Comparison of ENCODE assay signal across 8 cellular contexts in the genomic region with DNA sequence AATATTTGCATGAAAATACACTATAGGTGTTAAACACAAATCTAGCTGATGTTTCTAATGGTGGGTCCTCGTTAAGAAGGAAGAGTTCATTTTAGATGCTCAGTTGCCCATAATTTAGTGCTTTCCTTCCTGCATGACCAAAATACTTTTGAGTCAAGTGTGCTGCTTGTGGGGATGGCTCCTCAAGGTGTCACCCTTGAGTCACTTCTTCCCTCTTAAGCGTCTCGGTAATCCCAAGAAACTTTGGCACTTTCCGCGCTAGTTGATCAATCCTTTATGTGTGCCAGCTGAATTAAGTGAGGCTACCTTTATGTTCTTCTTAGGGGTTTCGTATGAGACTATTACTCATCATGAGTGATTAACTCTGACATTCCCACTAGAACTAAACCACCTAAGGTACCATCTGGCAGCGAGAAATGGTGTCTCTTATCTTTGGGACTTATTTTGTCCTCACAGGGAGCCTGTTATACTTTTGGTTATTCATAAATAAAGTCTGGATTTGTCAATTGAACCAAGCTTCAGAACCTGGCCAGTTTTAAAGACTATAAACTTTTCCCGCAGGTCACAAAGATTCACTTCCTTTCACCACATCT.
DNase-seq lines count a peak whose midpoint lies in the region; ATAC-seq, FAIRE-seq and TF ChIP-seq lines count a peak whose summit lies in the region.

No MANE protein-coding gene starts in this region.

- peaks cover 41% of the 10 kb centered on the region for H3K27me3 Mint-ChIP-seq in H9 (ENCODE audit: low read depth)
- H3K27me3 Mint-ChIP-seq in effector memory CD8-positive, alpha-beta T cell = peaks cover 20 to 42% of the 10 kb centered on the region in 2 donors

- no peak overlapping the region for H4K8ac ChIP-seq in H9 (replicated peaks; ENCODE audit: insufficient read length, low read depth, low read length)

- H4K5ac ChIP-seq in H9 (ENCODE audit: insufficient read length, low read depth, low read length) = no peak overlapping the region

- H3K27ac ChIP-seq in H9 (ENCODE audit: insufficient read length, low read depth, low read length) (no peak overlapping the region), liver (ENCODE audit: low read depth in 1 of 2, low read length in 2 of 2) (no peak overlapping the region), testis (peak overlapping the region in 1 of 2 donors; percentile 8)

- no CpG with 5 or more reads among the region's 8 CpGs for WGBS in H9 (ENCODE audit: extremely low coverage, insufficient read length, low lambda C conversion rate)
- WGBS in liver = 20% methylated on average over 8 of the region's 8 CpGs
- WGBS in testis, 2 donors = 24 to 36% methylated on average over 8 of the region's 8 CpGs

- H3K27me3 ChIP-seq in H9 (ENCODE audit: insufficient read depth, low read length) (no peaks in the 10 kb centered on the region), liver (ENCODE audit: control insufficient read depth in 4 of 4, insufficient read depth in 4 of 4, low read length in 3 of 4) (peaks cover 0 to 4% (median 0%) of the 10 kb centered on the region in 4 donors), testis (no peaks in the 10 kb centered on the region)

- H3K9me3 Mint-ChIP-seq in H9 = no peaks in the 10 kb centered on the region
- no peaks in the 10 kb centered on the region for H3K9me3 Mint-ChIP-seq in effector memory CD8-positive, alpha-beta T cell

- H3K79me2 ChIP-seq in H9 (ENCODE audit: insufficient read depth, low read length) = no peaks in the 10 kb centered on the region

- TF ChIP-seq POLR2A in testis (IDR thresholded peaks at IDR 0.05) = no peak

- DNase-seq in DMS53 (lab: John Stamatoyannopoulos, UW) (peak; percentile 63), H9 (peak; percentile 51), RCC 7860 (ENCODE audit: low spot score) (peak; percentile 10), dermis blood vessel endothelial cell (peak; percentile 84), testis (peak; percentile 72), NCI-H226 (no peak)
- no peak for DNase-seq in effector memory CD8-positive, alpha-beta T cell

- H2BK20ac ChIP-seq in H9 (ENCODE audit: low read depth, low read length, poor library complexity, severe bottlenecking) = no peak overlapping the region

- peak; percentile 84 to 88 for TF ChIP-seq RAD21 in liver (IDR thresholded peaks at IDR 0.05)

- FAIRE-seq in RCC 7860 (lab: Jason Lieb, UNC) = no peak

- H2BK12ac ChIP-seq in H9 (ENCODE audit: insufficient read length, low read depth, low read length) = no peak overlapping the region

- intact Hi-C loops in testis (cut with DNase I; ENCODE audit: low total_unique reads) = loop anchor here (5.0 to 10.0 kb wide), 2 partner anchors 110 to 467 kb away; no protein-coding TSS in a partner anchor

- H4K91ac ChIP-seq in H9 (ENCODE audit: insufficient read length, low read depth, low read length) = no peak overlapping the region

- peak; percentile 81 for TF ChIP-seq CTCF in H9 (conservative IDR thresholded peaks at IDR 0.05)
- TF ChIP-seq CTCF in liver (IDR thresholded peaks at IDR 0.05; ENCODE audit: low read depth, low read length, missing input control) = peak; percentile 68
- peak; percentile 38 to 75 (median 63) for TF ChIP-seq CTCF in testis (IDR thresholded peaks at IDR 0.05)

- H3K56ac ChIP-seq in H9 (ENCODE audit: insufficient read length, low read depth, low read length) = no peak overlapping the region

- no peak overlapping the region for H2BK120ac ChIP-seq in H9 (ENCODE audit: low read depth, low read length, poor library complexity, severe bottlenecking)

- no peak overlapping the region for H3K4me2 ChIP-seq in H9 (ENCODE audit: insufficient read depth, insufficient read length, low read length)

- H3K18ac ChIP-seq in H9 (ENCODE audit: insufficient read length, low read depth, low read length) = no peak overlapping the region

- H3K79me1 ChIP-seq in H9 (ENCODE audit: insufficient read depth, low read depth, low read length, poor library complexity, severe bottlenecking) = no peaks in the 10 kb centered on the region

- H3K23me2 ChIP-seq in H9 (ENCODE audit: insufficient read length, low read depth, low read length, poor library complexity, severe bottlenecking) = no peaks in the 10 kb centered on the region

- no peak overlapping the region for H3K4ac ChIP-seq in H9 (ENCODE audit: low read depth, low read length)

- no peaks in the 10 kb centered on the region; a peak in 1 of 7 replicates for H3K36me3 Mint-ChIP-seq in H9 (ENCODE audit: insufficient read depth in 1 of 3, low read depth in 3 of 3)
- H3K36me3 Mint-ChIP-seq in effector memory CD8-positive, alpha-beta T cell (ENCODE audit: insufficient read depth) = no peaks in the 10 kb centered on the region

- H3K9ac ChIP-seq in H9 (ENCODE audit: extremely low read depth, insufficient read length, low read length) (no peak overlapping the region), liver (ENCODE audit: low read depth in 1 of 2, low read length in 2 of 2) (no peak overlapping the region)

- no peak overlapping the region for H2AK5ac ChIP-seq in H9 (ENCODE audit: insufficient read length, low read length)

- no peak overlapping the region for H3K4me3 ChIP-seq in liver (ENCODE audit: low read depth in 1 of 3, low read length in 3 of 3)
- no peak overlapping the region for H3K4me3 ChIP-seq in testis

- ATAC-seq in effector memory CD8-positive, alpha-beta T cell (replicated peaks) = no peak

- no peak overlapping the region for H3K4me3 Mint-ChIP-seq in H9
- H3K4me3 Mint-ChIP-seq in effector memory CD8-positive, alpha-beta T cell = no peak overlapping the region

- no peak overlapping the region for H3K23ac ChIP-seq in H9 (ENCODE audit: insufficient read length, low read depth, low read length)

- no peak overlapping the region for H3K27ac Mint-ChIP-seq in H9
- H3K27ac Mint-ChIP-seq in effector memory CD8-positive, alpha-beta T cell = no peak overlapping the region

- no peaks in the 10 kb centered on the region for H3K4me1 ChIP-seq in H9 (ENCODE audit: insufficient read depth, low read length)
- no peaks in the 10 kb centered on the region for H3K4me1 ChIP-seq in liver (ENCODE audit: control insufficient read depth in 4 of 4, insufficient read depth in 4 of 4, low read length in 3 of 4)
- no peaks in the 10 kb centered on the region for H3K4me1 ChIP-seq in testis

- no peak overlapping the region for H2AFZ ChIP-seq in H9 (ENCODE audit: low read length)

- no peak overlapping the region for H3K14ac ChIP-seq in H9 (ENCODE audit: insufficient read depth, low read length)

- no peak overlapping the region for H2BK15ac ChIP-seq in H9 (ENCODE audit: low read depth, low read length)

- H3K36me3 ChIP-seq in liver (ENCODE audit: control insufficient read depth in 4 of 4, insufficient read depth in 3 of 4, low read depth in 1 of 4, low read length in 3 of 4) (no peaks in the 10 kb centered on the region), testis (ENCODE audit: low read depth, missing control alignments) (no peaks in the 10 kb centered on the region)

- H3T11ph ChIP-seq in H9 (ENCODE audit: low read length) = no peak overlapping the region

- H3K4me1 Mint-ChIP-seq in H9 = peaks cover 2 to 4% of the 10 kb centered on the region in 2 experiments
- H3K4me1 Mint-ChIP-seq in effector memory CD8-positive, alpha-beta T cell (ENCODE audit: low read depth in 2 of 2) = peaks cover 0 to 5% of the 10 kb centered on the region in 2 donors

- H4K20me1 ChIP-seq in H9 (ENCODE audit: control insufficient read depth, insufficient read depth, insufficient read length) = no peaks in the 10 kb centered on the region

- H3K9me3 ChIP-seq in H9 (ENCODE audit: control insufficient read depth, low read depth, low read length) (no peaks in the 10 kb centered on the region), liver (ENCODE audit: control insufficient read depth in 4 of 4, low read length in 3 of 4) (no peaks in the 10 kb centered on the region), testis (no peaks in the 10 kb centered on the region)

- no peak overlapping the region for H2BK5ac ChIP-seq in H9 (ENCODE audit: insufficient read length, low read length)

TF ChIP-seq in liver, 16 proteins besides CTCF, POLR2A, EP300 and RAD21 (continues in another document):
- TF ChIP-seq REST (IDR thresholded peaks at IDR 0.05) (no peak), EGR1 (IDR thresholded peaks at IDR 0.05; ENCODE audit: low read depth in 2 of 2) (no peak), RXRA (IDR thresholded peaks at IDR 0.05) (no peak), FOXA2 (IDR thresholded peaks at IDR 0.05) (no peak), ATF3 (IDR thresholded peaks at IDR 0.05) (no peak), HNF4G (IDR thresholded peaks at IDR 0.05) (no peak), JUND (IDR thresholded peaks at IDR 0.05) (no peak), FOXA1 (IDR thresholded peaks at IDR 0.05) (no peak), TAF1 (conservative IDR thresholded peaks at IDR 0.05) (no peak)
- TF ChIP-seq, protein P1, sequence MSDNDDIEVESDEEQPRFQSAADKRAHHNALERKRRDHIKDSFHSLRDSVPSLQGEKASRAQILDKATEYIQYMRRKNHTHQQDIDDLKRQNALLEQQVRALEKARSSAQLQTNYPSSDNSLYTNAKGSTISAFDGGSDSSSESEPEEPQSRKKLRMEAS (IDR thresholded peaks at IDR 0.05) = no peak

Comparison
In these comparisons a context has a peak if more than half of its experiments do, and no peak if none do; other contexts are left out.
1. DNase-seq: peak in DMS53 (single experiment), H9 (single experiment), RCC 7860 (single experiment), dermis blood vessel endothelial cell (single experiment) and testis (single experiment); none in NCI-H226 (single experiment) and effector memory CD8-positive, alpha-beta T cell (0 of 3).
2. Peak in every context shown above with its lines, with median percentiles within 50 percentile points of each other: CTCF ChIP-seq.